Comparison of ENCODE assay signal across 1 cellular context in genomic region chr9:91421022-91421765, GRCh38.
TF ChIP-seq lines count a peak whose summit lies in the region.

No MANE protein-coding gene starts in this region.

TF ChIP-seq in HEK293, 187 proteins besides CTCF, POLR2A, EP300 and RAD21 (continued from another document):
- TF ChIP-seq ZNF211 (tag by site-specific recombination; IDR thresholded peaks at IDR 0.05; ENCODE audit: low read depth) (no peak), ZEB2 (tag by site-specific recombination; IDR thresholded peaks at IDR 0.05) (no peak), ZBTB20 (tag by site-specific recombination; IDR thresholded peaks at IDR 0.05) (no peak), ZNF16 (tag by site-specific recombination; IDR thresholded peaks at IDR 0.05; ENCODE audit: low read depth) (no peak), SP2 (tag by site-specific recombination; IDR thresholded peaks at IDR 0.05) (peak; percentile 56), ZBTB17 (tag by site-specific recombination; IDR thresholded peaks at IDR 0.05) (no peak), ZNF112 (tag by site-specific recombination; IDR thresholded peaks at IDR 0.05) (no peak), ZNF701 (tag by site-specific recombination; IDR thresholded peaks at IDR 0.05) (no peak), ZNF433 (tag by site-specific recombination; IDR thresholded peaks at IDR 0.05; ENCODE audit: low read depth) (no peak), YY2 (tag by site-specific recombination; IDR thresholded peaks at IDR 0.05) (no peak), ZNF335 (tag by site-specific recombination; conservative IDR thresholded peaks at IDR 0.05) (peak; percentile 63; the same call in 1 of the 2 replicates)
- TF ChIP-seq, protein P1, sequence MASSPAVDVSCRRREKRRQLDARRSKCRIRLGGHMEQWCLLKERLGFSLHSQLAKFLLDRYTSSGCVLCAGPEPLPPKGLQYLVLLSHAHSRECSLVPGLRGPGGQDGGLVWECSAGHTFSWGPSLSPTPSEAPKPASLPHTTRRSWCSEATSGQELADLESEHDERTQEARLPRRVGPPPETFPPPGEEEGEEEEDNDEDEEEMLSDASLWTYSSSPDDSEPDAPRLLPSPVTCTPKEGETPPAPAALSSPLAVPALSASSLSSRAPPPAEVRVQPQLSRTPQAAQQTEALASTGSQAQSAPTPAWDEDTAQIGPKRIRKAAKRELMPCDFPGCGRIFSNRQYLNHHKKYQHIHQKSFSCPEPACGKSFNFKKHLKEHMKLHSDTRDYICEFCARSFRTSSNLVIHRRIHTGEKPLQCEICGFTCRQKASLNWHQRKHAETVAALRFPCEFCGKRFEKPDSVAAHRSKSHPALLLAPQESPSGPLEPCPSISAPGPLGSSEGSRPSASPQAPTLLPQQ (tag by site-specific recombination; IDR thresholded peaks at IDR 0.05): no peak
